Comparison of ENCODE assay signal across 11 cellular contexts in the genomic region with DNA sequence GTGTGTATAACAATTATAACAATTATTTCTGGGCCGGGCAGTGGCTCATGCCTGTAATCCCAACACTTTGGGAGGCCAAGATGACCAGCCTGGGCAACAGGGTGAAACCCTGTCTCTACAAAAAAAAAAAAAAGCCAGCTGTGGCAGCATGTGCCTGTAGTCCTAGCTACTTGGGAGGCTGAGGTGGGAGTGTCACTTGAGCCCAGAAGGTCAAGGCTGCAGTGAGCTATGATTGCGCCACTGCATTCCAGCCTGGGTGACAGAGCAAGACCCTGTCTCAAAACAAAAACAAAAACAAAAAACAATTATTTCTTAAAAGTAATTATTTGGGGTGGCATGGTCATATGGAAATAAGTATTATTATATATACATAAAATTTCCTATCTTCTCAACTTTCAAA. TPM values are rescaled to one million over a fixed set of nuclear protein-coding genes. Genes with fewer than 3 reads are reported as not detected.
DNase-seq lines count a peak whose midpoint lies in the region; ATAC-seq and TF ChIP-seq lines count a peak whose summit lies in the region.
"Not testable (repeated sequence)": the region's sequence is repeated elsewhere in the genome, so short reads cannot be mapped to it uniquely, and the experiment has no call there.
"Had no signal": no experiment of that assay in that cellular context is flagged by ENCODE, and none has a peak within 500 bp of the region (broad histone marks: within the 10 kb centered on the region; RNA-seq: fewer than 3 reads in every experiment).

No MANE protein-coding gene starts in this region.

- not testable (repeated sequence) for TF ChIP-seq POLR2A in esophagus muscularis mucosa (IDR thresholded peaks at IDR 0.05; ENCODE audit: low read depth); spleen (IDR thresholded peaks at IDR 0.05)

- H3K9ac ChIP-seq in Loucy (ENCODE audit: low read depth, low read length, poor library complexity, severe bottlenecking): peak overlapping the region; percentile 7

- WGBS in esophagus muscularis mucosa: 81% methylated on average over 2 of the region's 2 CpGs
- 31 to 41% (median 32%) methylated on average over 2 of the region's 2 CpGs for WGBS in psoas muscle, 3 donors
- 66 to 89% (median 77%) methylated on average over 2 of the region's 2 CpGs for WGBS in spleen, 5 donors

- not testable (repeated sequence) for H3K27me3 Mint-ChIP-seq in activated T-cell treated with anti-CD3 and anti-CD28 coated beads, Interleukin-2, amount 50 U/mL, for 24 hours

- ATAC-seq in lower lobe of right lung: peak in 1 of 2 donors; percentile 28
- ATAC-seq in psoas muscle: peak; percentile 74 to 83 (median 79)

- H3K9me3 ChIP-seq in Loucy (ENCODE audit: insufficient read depth, low read depth, low read length); esophagus muscularis mucosa; left ventricle myocardium inferior (replicated peaks); lower lobe of right lung; psoas muscle; spleen: not testable (repeated sequence)

- peaks cover 100% of the 10 kb centered on the region for H3K79me2 ChIP-seq in Loucy (ENCODE audit: insufficient read depth, low read length)

- not testable (repeated sequence) for TF ChIP-seq CTCF in Loucy (conservative IDR thresholded peaks at IDR 0.05; ENCODE audit: low read length); esophagus muscularis mucosa (IDR thresholded peaks at IDR 0.05); left ventricle myocardium inferior (IDR thresholded peaks at IDR 0.05; ENCODE audit: borderline replicate concordance); lower lobe of right lung (IDR thresholded peaks at IDR 0.05); psoas muscle (IDR thresholded peaks at IDR 0.05); spleen (IDR thresholded peaks at IDR 0.05 in 8 of 11, conservative IDR thresholded peaks at IDR 0.05 in 3 of 11)

- peak overlapping the region in 3 of 4 donors; percentile 7 to 67 (median 66) for H3K27ac ChIP-seq in esophagus muscularis mucosa (replicated peaks in 1 of 4)
- peak overlapping the region; percentile 41 for H3K27ac ChIP-seq in left ventricle myocardium inferior (replicated peaks)
- H3K27ac ChIP-seq in lower lobe of right lung: peak overlapping the region; percentile 13
- H3K27ac ChIP-seq in psoas muscle: peak overlapping the region; percentile 86
- peak overlapping the region in 6 of 8 donors; percentile 4 to 57 (median 38) for H3K27ac ChIP-seq in spleen

- H3K36me3 ChIP-seq in Loucy (ENCODE audit: insufficient read depth, low read length) (peaks cover 26% of the 10 kb centered on the region; the same call in 1 of the 2 replicates), esophagus muscularis mucosa (peaks cover 10 to 24% (median 19%) of the 10 kb centered on the region in 4 donors), left ventricle myocardium inferior (peaks cover 28% of the 10 kb centered on the region), lower lobe of right lung (peaks cover 32% of the 10 kb centered on the region), psoas muscle (ENCODE audit: insufficient read depth in 1 of 2, low read depth in 1 of 2) (peaks cover 2 to 24% of the 10 kb centered on the region in 2 donors), spleen (peaks cover 0 to 98% (median 23%) of the 10 kb centered on the region in 6 donors)

- intact Hi-C loops in esophagus muscularis mucosa (cut with DNase I); left ventricle myocardium inferior (cut with micrococcal nuclease); lower lobe of right lung (cut with DNase I); psoas muscle (cut with DNase I); spleen (cut with DNase I; ENCODE audit: low total_unique reads): not testable (repeated sequence)

- not testable (repeated sequence) for H3K27me3 ChIP-seq in Loucy (ENCODE audit: insufficient read depth, low read length, poor library complexity, severe bottlenecking); esophagus muscularis mucosa; left ventricle myocardium inferior (ENCODE audit: low read depth); lower lobe of right lung (ENCODE audit: low read depth); psoas muscle (ENCODE audit: insufficient read depth in 3 of 3, low read length in 2 of 3); spleen (replicated peaks in 1 of 7)

- DNase-seq in EL (peak; percentile 26), left ventricle myocardium inferior (peak; percentile 10), psoas muscle (peak in 1 of 2 donors; percentile 76)
- not testable (repeated sequence) for DNase-seq in activated T-cell treated with anti-CD3 and anti-CD28 coated beads, Interleukin-2, amount 50 U/mL, for 24 hours; esophagus muscularis mucosa (ENCODE audit: extremely low spot score); lower lobe of right lung; spleen

- H3K4me2 ChIP-seq in Loucy (ENCODE audit: low read depth, low read length, poor library complexity, severe bottlenecking): peak overlapping the region; percentile 4

- H2AFZ ChIP-seq in Loucy (ENCODE audit: low read length): not testable (repeated sequence)

- H3K9me3 Mint-ChIP-seq in activated T-cell treated with anti-CD3 and anti-CD28 coated beads, Interleukin-2, amount 50 U/mL, for 24 hours: not testable (repeated sequence)

- not testable (repeated sequence) for H3K4me3 Mint-ChIP-seq in activated T-cell treated with anti-CD3 and anti-CD28 coated beads, Interleukin-2, amount 50 U/mL, for 24 hours

- H3K9me2 ChIP-seq in Loucy (replicated peaks; ENCODE audit: low read depth, low read length): not testable (repeated sequence)

- peaks cover 50% of the 10 kb centered on the region for H3K4me1 Mint-ChIP-seq in activated T-cell treated with anti-CD3 and anti-CD28 coated beads, Interleukin-2, amount 50 U/mL, for 24 hours (ENCODE audit: low read depth)

- H3F3A ChIP-seq in Loucy (ENCODE audit: low read depth): not testable (repeated sequence)

- peak overlapping the region; percentile 47 for H3K27ac Mint-ChIP-seq in activated T-cell treated with anti-CD3 and anti-CD28 coated beads, Interleukin-2, amount 50 U/mL, for 24 hours

- H3K4me1 ChIP-seq in Loucy (ENCODE audit: insufficient read depth, low read length, poor library complexity, severe bottlenecking) (peaks cover 36% of the 10 kb centered on the region), esophagus muscularis mucosa (peaks cover 66 to 92% (median 84%) of the 10 kb centered on the region in 4 donors), left ventricle myocardium inferior (peaks cover 100% of the 10 kb centered on the region), lower lobe of right lung (peaks cover 58% of the 10 kb centered on the region), psoas muscle (peaks cover 86% of the 10 kb centered on the region), spleen (peaks cover 24 to 100% (median 76%) of the 10 kb centered on the region in 6 donors)

- TF ChIP-seq EP300 in esophagus muscularis mucosa (IDR thresholded peaks at IDR 0.05): not testable (repeated sequence)

- not testable (repeated sequence) for H3K4me3 ChIP-seq in Loucy (ENCODE audit: low read length, poor library complexity, severe bottlenecking); esophagus muscularis mucosa; left ventricle myocardium inferior; lower lobe of right lung; spleen
- H3K4me3 ChIP-seq in psoas muscle: peak overlapping the region; percentile 5

- peaks cover 67% of the 10 kb centered on the region for H3K36me3 Mint-ChIP-seq in activated T-cell treated with anti-CD3 and anti-CD28 coated beads, Interleukin-2, amount 50 U/mL, for 24 hours (ENCODE audit: low read depth)

- peaks cover 84% of the 10 kb centered on the region for H4K20me1 ChIP-seq in Loucy (ENCODE audit: insufficient read depth, low read length, poor library complexity, severe bottlenecking)

RNA-seq across cellular contexts. Expression of a gene that starts 7.4 kb away (rescaled TPM):
- total RNA-seq in esophagus muscularis mucosa (10 to 100 TPM; 52.8 to 87.8 (median 69.4) TPM), left ventricle myocardium inferior (74.5 TPM), lower lobe of right lung (94.2 TPM), psoas muscle (10 to 100 TPM; 37.3 to 66.2 (median 54.3) TPM), spleen (100 to 1,000 TPM; 121 to 236 (median 140) TPM)
- polyA plus RNA-seq in psoas muscle (10 to 100 TPM; 34.6 to 72.9 (median 46.7) TPM), spleen (100 to 1,000 TPM in 1 of 3 donors, 10 to 100 TPM in 2; 41.2 to 131 (median 87.8) TPM)

RNA-seq across cellular contexts. Expression of a gene that starts 31.8 kb away (rescaled TPM):
- 10 to 100 TPM; 25.2 to 34.3 (median 29.6) TPM for total RNA-seq in esophagus muscularis mucosa
- total RNA-seq in left ventricle myocardium inferior: 21.8 TPM
- total RNA-seq in lower lobe of right lung: 37.2 TPM
- 10 to 100 TPM; 18.9 to 42.8 (median 27.8) TPM for total RNA-seq in psoas muscle
- polyA plus RNA-seq in psoas muscle: 10 to 100 TPM; 15.9 to 22.1 (median 18.2) TPM
- 10 to 100 TPM; 24.9 to 51.3 (median 48.9) TPM for total RNA-seq in spleen
- 10 to 100 TPM; 13.9 to 24.8 (median 21.9) TPM for polyA plus RNA-seq in spleen

RNA-seq across cellular contexts. Expression of a gene that starts 38.4 kb away (rescaled TPM):
- total RNA-seq in esophagus muscularis mucosa (10 to 100 TPM; 36.1 to 74.3 (median 50.3) TPM), left ventricle myocardium inferior (25.3 TPM), lower lobe of right lung (25.2 TPM), psoas muscle (10 to 100 TPM; 16.6 to 39.1 (median 25.8) TPM), spleen (10 to 100 TPM; 23.1 to 33.7 (median 26.9) TPM)
- polyA plus RNA-seq in psoas muscle (10 to 100 TPM; 16.6 to 22.9 (median 20.7) TPM), spleen (10 to 100 TPM in 1 of 3 donors, 1 to 10 TPM in 2; 6.6 to 14.8 (median 7.0) TPM)

RNA-seq across cellular contexts. Expression of a gene that starts 53.0 kb away (rescaled TPM):
- total RNA-seq in esophagus muscularis mucosa (1 to 10 TPM; 2.5 to 3.9 (median 2.8) TPM), left ventricle myocardium inferior (1.5 TPM), lower lobe of right lung (15.0 TPM), psoas muscle (1 to 10 TPM in 2 of 4 donors, under 1 TPM in 2; 0.47 to 2.0 (median 1.0) TPM), spleen (10 to 100 TPM; 43.9 to 79.1 (median 59.2) TPM)
- polyA plus RNA-seq in psoas muscle (under 1 TPM; 0.21 to 0.47 (median 0.34) TPM), spleen (10 to 100 TPM; 31.7 to 66.8 (median 66.1) TPM)
- total RNA-seq: Caco-2, G401, SJSA1 had no signal

Comparison
In these comparisons a context has a peak if more than half of its experiments do, and no peak if none do; other contexts are left out.
1. H3K27ac ChIP-seq: peak in every context shown above with its lines; median percentile 86 in psoas muscle; 66 in esophagus muscularis mucosa; 41 in left ventricle myocardium inferior; 38 in spleen; 13 in lower lobe of right lung.